In genomic region chr16:15856901-15857778, GRCh38 we compare ENCODE assay signal across 8 cellular contexts. TPM values are rescaled to one million over a fixed set of nuclear protein-coding genes. Genes with fewer than 3 reads are reported as not detected.
DNase-seq lines count a peak whose midpoint lies in the region; ATAC-seq and TF ChIP-seq lines count a peak whose summit lies in the region.

TSS of gene MYH11 (minus strand) at chr16:15857028. CDS start at chr16:15838252, 18,776 bp downstream.

- no peaks in the 10 kb centered on the region for H3K36me3 Mint-ChIP-seq in CD8-positive, alpha-beta memory T cell

- peaks cover 22 to 42% of the 10 kb centered on the region in 2 donors for H3K27me3 Mint-ChIP-seq in CD8-positive, alpha-beta memory T cell

- no peak for ATAC-seq in HG03139 (IDR thresholded peaks at IDR 0.05; ENCODE audit: unreplicated experiment)

- H3K4me3 ChIP-seq in CD8-positive, alpha-beta memory T cell (ENCODE audit: low read length) = no peak within 1 kb of the TSS
- H3K4me3 ChIP-seq in SJSA1 (peak within 1 kb of the TSS; percentile 41), fibroblast of the aortic adventitia (ENCODE audit: low read depth, low read length) (peak within 1 kb of the TSS; percentile 59), ovary (peak within 1 kb of the TSS; percentile 47)

- peak within 1 kb of the TSS in 6 of 7 donors; percentile 8 to 60 (median 49) for H3K4me3 Mint-ChIP-seq in CD8-positive, alpha-beta memory T cell

- intact Hi-C loops in ovary (cut with DNase I) = no loop called here

- TF ChIP-seq POLR2A in ovary (IDR thresholded peaks at IDR 0.05) = no peak

- H3K27ac ChIP-seq in CD8-positive, alpha-beta memory T cell (ENCODE audit: low read depth, low read length) = no peak within 1 kb of the TSS
- no peak within 1 kb of the TSS for H3K27ac ChIP-seq in SJSA1
- H3K27ac ChIP-seq in ovary = peak within 1 kb of the TSS in 1 of 2 donors; percentile 56

- WGBS in ovary, 3 donors = 0 to 1% (median 0%) methylated on average over 38 to 52 of the region's 52 CpGs

- peak within 1 kb of the TSS in 1 of 8 donors; percentile 2 for H3K27ac Mint-ChIP-seq in CD8-positive, alpha-beta memory T cell

- no peak for TF ChIP-seq EP300 in ovary (IDR thresholded peaks at IDR 0.05)

- H3K9me3 Mint-ChIP-seq in CD8-positive, alpha-beta memory T cell = no peaks in the 10 kb centered on the region

- H3K36me3 ChIP-seq in CD8-positive, alpha-beta memory T cell (ENCODE audit: insufficient read depth, low read length) = no peaks in the 10 kb centered on the region
- no peaks in the 10 kb centered on the region for H3K36me3 ChIP-seq in SJSA1
- H3K36me3 ChIP-seq in ovary = no peaks in the 10 kb centered on the region

- H3K27me3 ChIP-seq in CD8-positive, alpha-beta memory T cell (ENCODE audit: insufficient read depth, low read length, poor library complexity, severe bottlenecking) = peaks cover 23% of the 10 kb centered on the region
- H3K27me3 ChIP-seq in SJSA1 (replicated peaks) (peaks cover 36% of the 10 kb centered on the region), ovary (no peaks in the 10 kb centered on the region)

- POLR2A ChIA-PET in CD8-positive, alpha-beta memory T cell (lab: Charles Lee) = no interaction called here

- H3K9me3 ChIP-seq in CD8-positive, alpha-beta memory T cell (ENCODE audit: low read length) = no peaks in the 10 kb centered on the region
- H3K9me3 ChIP-seq in SJSA1 (replicated peaks) = no peaks in the 10 kb centered on the region
- no peaks in the 10 kb centered on the region for H3K9me3 ChIP-seq in ovary

- peaks cover 7% of the 10 kb centered on the region for H3K4me1 ChIP-seq in CD8-positive, alpha-beta memory T cell (ENCODE audit: insufficient read depth, low read length)
- H3K4me1 ChIP-seq in SJSA1 (replicated peaks) = peaks cover 16% of the 10 kb centered on the region; the same call in 1 of the 2 replicates
- no peaks in the 10 kb centered on the region for H3K4me1 ChIP-seq in ovary (ENCODE audit: insufficient read depth)

- TF ChIP-seq CTCF in fibroblast of the aortic adventitia (IDR thresholded peaks at IDR 0.05; ENCODE audit: insufficient read depth, low read length) (no peak), ovary (IDR thresholded peaks at IDR 0.05) (no peak)

- H3K4me1 Mint-ChIP-seq in CD8-positive, alpha-beta memory T cell = peaks cover 3 to 14% (median 7%) of the 10 kb centered on the region in 3 donors

- DNase-seq in CD8-positive, alpha-beta memory T cell = no peak
- no peak for DNase-seq in SJSA1 (ENCODE audit: low read depth in 1 of 2, low spot score in 2 of 2)
- no peak for DNase-seq in fibroblast of the aortic adventitia (ENCODE audit: low read depth)
- DNase-seq in ovary = peak; percentile 23 to 73 (median 49)
- DNase-seq in effector CD4-positive, alpha-beta T cell = no peak
- no peak for DNase-seq in activated CD4-positive, alpha-beta T cell treated with anti-CD3 and anti-CD28 coated beads, Interleukin-2, amount 50 U/mL, for 4 hours
- DNase-seq in hippocampal formation (lab: John Stamatoyannopoulos, UW) = no peak

- CTCF ChIA-PET in CD8-positive, alpha-beta memory T cell (lab: Charles Lee) = no interaction called here

RNA-seq across cellular contexts. Expression of gene MYH11, which starts in this region (rescaled TPM):
- not detected for total RNA-seq in CD8-positive, alpha-beta memory T cell
- polyA plus RNA-seq in CD8-positive, alpha-beta memory T cell = 1.1 TPM
- total RNA-seq in SJSA1 (2014; rRNA removed; shearing (Covaris generic)) = 0.03 and 0.16 TPM in 2 replicates
- total RNA-seq in fibroblast of the aortic adventitia (ENCODE audit: low replicate concordance) = 0.57 TPM in 1 of 2 replicates, not detected in the other
- total RNA-seq in ovary = 100 to 1,000 TPM in 4 of 7 donors, 10 to 100 TPM in 3; 50.9 to 886 (median 263) TPM
- 1,000 to 10,000 TPM in 1 of 2 donors, 100 to 1,000 TPM in 1; 237 to 2,765 TPM for polyA plus RNA-seq in ovary

Comparison
In these comparisons a context has a peak if more than half of its experiments do, and no peak if none do; other contexts are left out.
1. RNA of gene MYH11 (total RNA-seq): 50.9 to 886 TPM in ovary; 0.03 to 0.16 TPM in SJSA1, not detected in CD8-positive, alpha-beta memory T cell and 0.57 TPM in fibroblast of the aortic adventitia; every median in the first group is over 10 times any median in the second.
2. RNA of gene MYH11 (polyA plus RNA-seq): 237 to 2,765 TPM in ovary; 1.1 TPM in CD8-positive, alpha-beta memory T cell (single experiment); every median in the first group is over 100 times any median in the second.
3. DNase-seq: peak in ovary (5 of 5); none in CD8-positive, alpha-beta memory T cell (0 of 5), SJSA1 (0 of 2), fibroblast of the aortic adventitia (single experiment), effector CD4-positive, alpha-beta T cell (single experiment), activated CD4-positive, alpha-beta T cell treated with anti-CD3 and anti-CD28 coated beads, Interleukin-2, amount 50 U/mL, for 4 hours (0 of 2) and hippocampal formation (0 of 2).